ENCODE assay signal across 12 cellular contexts in genomic region chr3:171462224-171462623, GRCh38. TPM values are rescaled to one million over a fixed set of nuclear protein-coding genes. Genes with fewer than 3 reads are reported as not detected.
DNase-seq lines count a peak whose midpoint lies in the region; ATAC-seq and TF ChIP-seq lines count a peak whose summit lies in the region.
"Had no signal": no experiment of that assay in that cellular context is flagged by ENCODE, and none has a peak within 500 bp of the region (broad histone marks: within the 10 kb centered on the region; RNA-seq: fewer than 3 reads in every experiment).

No MANE protein-coding gene starts in this region.

- peaks cover 33% of the 10 kb centered on the region for H3K4me1 Mint-ChIP-seq in HFFc6 (ENCODE audit: low read depth)
- H3K4me1 Mint-ChIP-seq in activated CD4-positive, alpha-beta memory T cell treated with anti-CD3 and anti-CD28 coated beads for 36 hours (ENCODE audit: low read depth): peaks cover 21% of the 10 kb centered on the region

- WGBS in mesendoderm (ENCODE audit: extremely low coverage, insufficient coverage, low lambda C conversion rate): no CpG with 5 or more reads among the region's 1 CpG

- no peak overlapping the region for H3K27ac ChIP-seq in mesendoderm (ENCODE audit: low read depth, low read length)
- H3K27ac ChIP-seq: SK-N-MC had no signal

- TF ChIP-seq CTCF in HFFc6 (IDR thresholded peaks at IDR 0.05): no peak
- TF ChIP-seq CTCF in BE2C (IDR thresholded peaks at IDR 0.05; ENCODE audit: low read depth, low read length): no peak

- DNase-seq in NCI-H748 (lab: John Stamatoyannopoulos, UW; ENCODE audit: unreplicated experiment) (peak; percentile 36), NCI-H748 treated with DMSO at 0.1 percent for 48 hours (lab: John Stamatoyannopoulos, UW) (no peak), HFFc6 (no peak), mesendoderm (peak; percentile 87), NCI-H2107 (lab: John Stamatoyannopoulos, UW) (no peak), BE2C (no peak)
- peak; percentile 32 for DNase-seq in activated CD4-positive, alpha-beta memory T cell treated with anti-CD3 and anti-CD28 coated beads for 36 hours
- DNase-seq: ACHN; activated effector memory CD4-positive, alpha-beta T cell treated with Interleukin-2 at 50 U/mL for 16 hours; NCI-H2029 had no signal

- no peak overlapping the region for H2BK15ac ChIP-seq in mesendoderm (replicated peaks; ENCODE audit: low read depth)

- no peak overlapping the region for H4K8ac ChIP-seq in mesendoderm (ENCODE audit: low read depth, low read length)

- intact Hi-C loops in activated CD4-positive, alpha-beta memory T cell treated with anti-CD3 and anti-CD28 coated beads for 36 hours (cut with micrococcal nuclease): no loop called here

- H3K4me1 ChIP-seq in mesendoderm (ENCODE audit: control insufficient read depth, low read depth, low read length) (peaks cover 8% of the 10 kb centered on the region), BE2C (peaks cover 7% of the 10 kb centered on the region)

- H3K4ac ChIP-seq in mesendoderm (ENCODE audit: low read depth, low read length): no peak overlapping the region

- peaks cover 3% of the 10 kb centered on the region for H3K79me2 ChIP-seq in mesendoderm (ENCODE audit: control insufficient read depth, insufficient read depth, low read length)

- no peaks in the 10 kb centered on the region for H3K9me3 ChIP-seq in BE2C

- no peak overlapping the region for H3K4me3 ChIP-seq in mesendoderm (ENCODE audit: low read length)
- H3K4me3 ChIP-seq in BE2C (ENCODE audit: low read depth, low read length): no peak overlapping the region
- H3K4me3 ChIP-seq: SK-N-MC had no signal

- H3K4me2 ChIP-seq in mesendoderm (ENCODE audit: low read length): no peak overlapping the region

- no peaks in the 10 kb centered on the region; the same call in 1 of the 2 replicates for H3K27me3 Mint-ChIP-seq in HFFc6 (ENCODE audit: insufficient read depth)
- no peaks in the 10 kb centered on the region for H3K27me3 Mint-ChIP-seq in activated CD4-positive, alpha-beta memory T cell treated with anti-CD3 and anti-CD28 coated beads for 36 hours

- H3K36me3 Mint-ChIP-seq in HFFc6 (ENCODE audit: low read depth): peaks cover 6% of the 10 kb centered on the region; the same call in 1 of the 2 replicates
- H3K36me3 Mint-ChIP-seq in activated CD4-positive, alpha-beta memory T cell treated with anti-CD3 and anti-CD28 coated beads for 36 hours: no peaks in the 10 kb centered on the region

- CTCF ChIA-PET in activated CD4-positive, alpha-beta memory T cell treated with anti-CD3 and anti-CD28 coated beads for 36 hours (lab: Charles Lee): interaction anchor here (0.6 to 2.1 kb wide), 5 partner anchors 8 to 1048 kb away, joined by 3 to 6 read pairs (median 3); no protein-coding TSS in a partner anchor

- H3K27ac Mint-ChIP-seq in HFFc6: no peak overlapping the region
- H3K27ac Mint-ChIP-seq in activated CD4-positive, alpha-beta memory T cell treated with anti-CD3 and anti-CD28 coated beads for 36 hours: peak overlapping the region; percentile 34

- no peak overlapping the region for H2BK120ac ChIP-seq in mesendoderm (ENCODE audit: low read depth, low read length)

- H3K23ac ChIP-seq in mesendoderm (ENCODE audit: low read length): no peak overlapping the region

- no peak overlapping the region for H3K9ac ChIP-seq in mesendoderm (ENCODE audit: low read length)

- ATAC-seq in HG02759 (IDR thresholded peaks at IDR 0.05; ENCODE audit: unreplicated experiment): no peak

- H3K9me3 Mint-ChIP-seq in HFFc6: no peaks in the 10 kb centered on the region
- H3K9me3 Mint-ChIP-seq in activated CD4-positive, alpha-beta memory T cell treated with anti-CD3 and anti-CD28 coated beads for 36 hours: peaks cover 2% of the 10 kb centered on the region

- no peak overlapping the region for H2AK5ac ChIP-seq in mesendoderm (ENCODE audit: low read length)

- POLR2A ChIA-PET in activated CD4-positive, alpha-beta memory T cell treated with anti-CD3 and anti-CD28 coated beads for 36 hours (lab: Charles Lee): no interaction called here

- no peak overlapping the region for H3K56ac ChIP-seq in mesendoderm (ENCODE audit: low read length)

- no peak overlapping the region for H3K18ac ChIP-seq in mesendoderm (ENCODE audit: low read length)

- H3K27me3 ChIP-seq in mesendoderm (ENCODE audit: insufficient read depth, low read length, poor library complexity) (no peaks in the 10 kb centered on the region), BE2C (no peaks in the 10 kb centered on the region)

- H3K36me3 ChIP-seq in mesendoderm (ENCODE audit: control insufficient read depth, insufficient read depth, low read length) (no peaks in the 10 kb centered on the region), BE2C (no peaks in the 10 kb centered on the region)

- H3K79me1 ChIP-seq in mesendoderm (ENCODE audit: low read length): no peaks in the 10 kb centered on the region

- no peak overlapping the region for H2BK5ac ChIP-seq in mesendoderm (ENCODE audit: low read length)

- H4K5ac ChIP-seq in mesendoderm (ENCODE audit: low read length): no peak overlapping the region

- peak overlapping the region; percentile 91 for H3K4me3 Mint-ChIP-seq in HFFc6
- peak overlapping the region; percentile 89 for H3K4me3 Mint-ChIP-seq in activated CD4-positive, alpha-beta memory T cell treated with anti-CD3 and anti-CD28 coated beads for 36 hours

RNA-seq across cellular contexts. Expression of gene TNIK, which starts 2.0 kb away (rescaled TPM):
- 10 to 100 TPM; 10.6 to 17.2 (median 11.8) TPM for total RNA-seq in HFFc6 (2021; fragmentation: NEBNext Ultra II Directional; extraction: Animal tissue kit (Norgen Biotek cat#: 25700))
- total RNA-seq in activated CD4-positive, alpha-beta memory T cell treated with anti-CD3 and anti-CD28 coated beads for 36 hours: 10 to 100 TPM; 22.4 to 27.1 TPM
- polyA plus RNA-seq in mesendoderm (2013, experiment 1 of 2): 32.3 TPM
- polyA plus RNA-seq in mesendoderm (2013, experiment 2 of 2): 33.3 TPM
- 25.4 TPM for polyA plus RNA-seq in BE2C (2012; ENCODE audit: insufficient read depth, insufficient read length, low read depth)

Comparison
In these comparisons a context has a peak if more than half of its experiments do, and no peak if none do; other contexts are left out.
1. DNase-seq: peak in NCI-H748 (single experiment), activated CD4-positive, alpha-beta memory T cell treated with anti-CD3 and anti-CD28 coated beads for 36 hours (single experiment) and mesendoderm (single experiment); none in NCI-H748 treated with DMSO at 0.1 percent for 48 hours (single experiment), HFFc6 (single experiment), NCI-H2107 (single experiment) and BE2C (single experiment).